Comparison of ENCODE assay signal across 16 cellular contexts in the genomic region with DNA sequence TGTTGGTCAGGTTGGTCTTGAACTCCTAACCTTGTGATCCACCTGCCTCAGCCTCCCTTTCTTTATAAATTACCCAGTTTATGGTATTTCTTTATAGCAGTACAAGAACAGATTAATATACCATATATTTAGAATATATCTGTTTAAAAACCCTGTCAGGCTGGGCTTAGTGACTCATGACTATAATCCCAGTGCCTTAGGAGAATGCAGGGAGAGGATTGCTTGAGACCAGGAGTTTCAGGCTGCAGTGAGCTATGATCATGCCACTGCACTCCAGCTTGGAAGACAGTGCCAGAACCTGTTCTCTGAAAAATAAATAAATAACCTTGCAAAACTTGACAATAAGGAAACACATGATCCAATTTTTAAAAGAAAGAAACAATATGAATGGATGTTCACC. TPM values are rescaled to one million over a fixed set of nuclear protein-coding genes. Genes with fewer than 3 reads are reported as not detected.
A peak's percentile ranks its signal among the peaks of the same experiment; 100 is the strongest.
DNase-seq lines count a peak whose midpoint lies in the region; ATAC-seq and TF ChIP-seq lines count a peak whose summit lies in the region.
"Had no signal": no experiment of that assay in that cellular context is flagged by ENCODE, and none has a peak within 500 bp of the region (broad histone marks: within the 10 kb centered on the region; RNA-seq: fewer than 3 reads in every experiment).

No MANE protein-coding gene starts in this region.

- H3K36me3 Mint-ChIP-seq in natural killer cell treated with Interleukin-12 subunit alpha and Interleukin-12 subunit beta and Interleukin-15 and Interleukin-18, amount 100 ng/mL, for 72 hours = no peaks in the 10 kb centered on the region
- H3K36me3 Mint-ChIP-seq: CD14-positive monocyte; CD8-positive, alpha-beta T cell had no signal

- no peak for ATAC-seq in natural killer cell treated with Interleukin-12 subunit alpha and Interleukin-12 subunit beta and Interleukin-15 and Interleukin-18, amount 100 ng/mL, for 72 hours
- ATAC-seq: A549; CD8-positive, alpha-beta T cell had no signal

- no peaks in the 10 kb centered on the region for H3K9me3 Mint-ChIP-seq in natural killer cell treated with Interleukin-12 subunit alpha and Interleukin-12 subunit beta and Interleukin-15 and Interleukin-18, amount 100 ng/mL, for 72 hours
- H3K9me3 Mint-ChIP-seq: CD8-positive, alpha-beta T cell had no signal

- H3K27me3 ChIP-seq in Loucy (ENCODE audit: insufficient read depth, low read length, poor library complexity, severe bottlenecking) = no peaks in the 10 kb centered on the region

- no peaks in the 10 kb centered on the region for H3F3A ChIP-seq in Loucy (ENCODE audit: low read depth)

- no peaks in the 10 kb centered on the region for H3K4me1 Mint-ChIP-seq in natural killer cell treated with Interleukin-12 subunit alpha and Interleukin-12 subunit beta and Interleukin-15 and Interleukin-18, amount 100 ng/mL, for 72 hours (ENCODE audit: low read depth in 2 of 2)

- no peak overlapping the region for H3K4me3 Mint-ChIP-seq in natural killer cell treated with Interleukin-12 subunit alpha and Interleukin-12 subunit beta and Interleukin-15 and Interleukin-18, amount 100 ng/mL, for 72 hours
- H3K4me3 Mint-ChIP-seq: CD8-positive, alpha-beta T cell; H9 had no signal

- H3K4me3 ChIP-seq in Loucy (ENCODE audit: low read length, poor library complexity, severe bottlenecking) (no peak overlapping the region), epithelial cell of esophagus (ENCODE audit: low read length) (no peak overlapping the region), retinal pigment epithelial cell (ENCODE audit: low read length) (no peak overlapping the region)
- H3K4me3 ChIP-seq: A549 had no signal

- no peaks in the 10 kb centered on the region for H4K20me1 ChIP-seq in Loucy (ENCODE audit: insufficient read depth, low read length, poor library complexity, severe bottlenecking)

- peaks cover 11% of the 10 kb centered on the region for H3K4me1 ChIP-seq in Loucy (ENCODE audit: insufficient read depth, low read length, poor library complexity, severe bottlenecking)
- H3K4me1 ChIP-seq: A549 had no signal

- H3K9me2 ChIP-seq in Loucy (replicated peaks; ENCODE audit: low read depth, low read length) = no peaks in the 10 kb centered on the region

- H3K9me3 ChIP-seq in Loucy (ENCODE audit: insufficient read depth, low read depth, low read length) = no peaks in the 10 kb centered on the region

- TF ChIP-seq CTCF in Loucy (conservative IDR thresholded peaks at IDR 0.05; ENCODE audit: low read length) (no peak), epithelial cell of esophagus (IDR thresholded peaks at IDR 0.05; ENCODE audit: insufficient read depth, low read depth, low read length, missing control alignments) (no peak), retinal pigment epithelial cell (conservative IDR thresholded peaks at IDR 0.05; ENCODE audit: low read depth, low read length) (no peak)

- 0 out of 2 replicates have a peak overlapping the region, but pooled peaks have one; percentile 31 for H2AFZ ChIP-seq in Loucy (ENCODE audit: low read length)

- no peaks in the 10 kb centered on the region for H3K36me3 ChIP-seq in Loucy (ENCODE audit: insufficient read depth, low read length)

- DNase-seq in amniotic epithelial cell (ENCODE audit: low read depth) (peak; percentile 59), epithelial cell of esophagus (ENCODE audit: low read depth) (peak; percentile 69), retinal pigment epithelial cell (ENCODE audit: low read depth) (peak; percentile 64), AG08395 (ENCODE audit: low spot score) (no peak), NCI-H1436 treated with DMSO at 0.1 percent for 48 hours (lab: John Stamatoyannopoulos, UW) (no peak)
- no peak for DNase-seq in stimulated activated CD4-positive, alpha-beta T cell treated with anti-CD3 and anti-CD28 coated beads, Interleukin-2, amount 100 ng/mL, for 24 hours
- no peak for DNase-seq in natural killer cell treated with Interleukin-12 subunit alpha and Interleukin-12 subunit beta and Interleukin-15 and Interleukin-18, amount 100 ng/mL, for 72 hours (ENCODE audit: low spot score)
- DNase-seq: CD8-positive, alpha-beta T cell; COR-L47; DMS153; DMS79 treated with DMSO at 0.1 percent for 48 hours; GOT3; H9 had no signal

- no peak overlapping the region for H3K9ac ChIP-seq in Loucy (ENCODE audit: low read depth, low read length, poor library complexity, severe bottlenecking)

- no peak overlapping the region for H3K27ac Mint-ChIP-seq in natural killer cell treated with Interleukin-12 subunit alpha and Interleukin-12 subunit beta and Interleukin-15 and Interleukin-18, amount 100 ng/mL, for 72 hours
- H3K27ac Mint-ChIP-seq: CD8-positive, alpha-beta T cell; H9 had no signal

- H3K4me2 ChIP-seq in Loucy (ENCODE audit: low read depth, low read length, poor library complexity, severe bottlenecking) = peak overlapping the region; percentile 49
- H3K4me2 ChIP-seq: A549 had no signal

- H3K27me3 Mint-ChIP-seq in natural killer cell treated with Interleukin-12 subunit alpha and Interleukin-12 subunit beta and Interleukin-15 and Interleukin-18, amount 100 ng/mL, for 72 hours = peaks cover 8 to 16% of the 10 kb centered on the region in 2 donors

- no peaks in the 10 kb centered on the region for H3K79me2 ChIP-seq in Loucy (ENCODE audit: insufficient read depth, low read length)

RNA-seq across cellular contexts. Expression of gene ZNF684, which starts 43.9 kb away (rescaled TPM):
- 1 to 10 TPM; 6.6 to 9.3 TPM for total RNA-seq in natural killer cell treated with Interleukin-12 subunit alpha and Interleukin-12 subunit beta and Interleukin-15 and Interleukin-18, amount 100 ng/mL, for 72 hours

Comparison
In these comparisons a context has a peak if more than half of its experiments do, and no peak if none do; other contexts are left out.
1. DNase-seq: peak in amniotic epithelial cell (single experiment), epithelial cell of esophagus (single experiment) and retinal pigment epithelial cell (single experiment); none in stimulated activated CD4-positive, alpha-beta T cell treated with anti-CD3 and anti-CD28 coated beads, Interleukin-2, amount 100 ng/mL, for 24 hours (0 of 2), AG08395 (single experiment), NCI-H1436 treated with DMSO at 0.1 percent for 48 hours (single experiment) and natural killer cell treated with Interleukin-12 subunit alpha and Interleukin-12 subunit beta and Interleukin-15 and Interleukin-18, amount 100 ng/mL, for 72 hours (single experiment).